1 cellular context compared by ENCODE assay signal in the genomic region with DNA sequence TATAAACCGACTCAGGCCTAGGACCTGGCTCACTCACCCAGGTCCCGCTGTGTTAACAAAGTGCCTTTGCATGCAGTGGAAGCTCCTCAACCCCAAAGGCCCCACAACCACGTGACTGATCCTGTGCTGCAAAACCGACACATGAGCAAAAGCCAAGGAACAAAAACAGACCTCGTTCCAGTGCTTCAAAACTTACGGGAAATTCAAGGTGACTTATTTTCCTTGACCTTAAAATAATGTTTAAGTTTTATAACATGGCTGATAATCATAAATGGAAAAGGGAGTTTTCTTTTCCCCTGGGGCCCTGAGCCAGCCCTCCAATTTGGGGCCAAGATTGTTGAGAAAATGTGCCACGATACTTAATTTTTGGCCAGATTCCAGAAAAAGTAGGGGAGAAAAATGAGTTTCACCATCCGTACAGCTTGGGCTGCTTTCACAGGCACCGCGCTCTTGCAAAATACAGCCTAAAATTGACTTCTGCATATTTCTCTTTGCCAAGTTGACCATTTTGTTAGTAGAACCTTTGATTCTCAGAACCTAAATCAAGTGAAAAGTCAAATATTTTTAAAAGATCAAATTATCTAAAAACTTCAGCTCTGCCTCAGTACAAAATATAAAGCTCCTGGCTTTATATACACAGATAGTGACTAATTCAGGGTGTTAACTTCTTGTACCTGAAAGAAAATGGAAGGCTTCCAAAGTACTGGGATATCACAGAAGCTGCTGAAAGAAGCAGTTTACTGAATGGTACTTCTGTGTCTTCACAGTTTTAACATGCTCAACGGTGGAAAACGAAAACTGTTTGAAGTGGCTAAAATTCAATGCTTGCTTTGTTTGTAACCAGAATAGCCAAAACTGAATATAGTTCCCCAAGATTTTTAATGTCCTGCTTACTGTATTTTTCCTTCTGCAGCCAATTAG.
TF ChIP-seq lines count a peak whose summit lies in the region.

No MANE protein-coding gene starts in this region.

TF ChIP-seq in GM23338, 12 proteins besides CTCF, POLR2A, EP300 and RAD21 (continued from another document):
- TF ChIP-seq, protein P1, sequence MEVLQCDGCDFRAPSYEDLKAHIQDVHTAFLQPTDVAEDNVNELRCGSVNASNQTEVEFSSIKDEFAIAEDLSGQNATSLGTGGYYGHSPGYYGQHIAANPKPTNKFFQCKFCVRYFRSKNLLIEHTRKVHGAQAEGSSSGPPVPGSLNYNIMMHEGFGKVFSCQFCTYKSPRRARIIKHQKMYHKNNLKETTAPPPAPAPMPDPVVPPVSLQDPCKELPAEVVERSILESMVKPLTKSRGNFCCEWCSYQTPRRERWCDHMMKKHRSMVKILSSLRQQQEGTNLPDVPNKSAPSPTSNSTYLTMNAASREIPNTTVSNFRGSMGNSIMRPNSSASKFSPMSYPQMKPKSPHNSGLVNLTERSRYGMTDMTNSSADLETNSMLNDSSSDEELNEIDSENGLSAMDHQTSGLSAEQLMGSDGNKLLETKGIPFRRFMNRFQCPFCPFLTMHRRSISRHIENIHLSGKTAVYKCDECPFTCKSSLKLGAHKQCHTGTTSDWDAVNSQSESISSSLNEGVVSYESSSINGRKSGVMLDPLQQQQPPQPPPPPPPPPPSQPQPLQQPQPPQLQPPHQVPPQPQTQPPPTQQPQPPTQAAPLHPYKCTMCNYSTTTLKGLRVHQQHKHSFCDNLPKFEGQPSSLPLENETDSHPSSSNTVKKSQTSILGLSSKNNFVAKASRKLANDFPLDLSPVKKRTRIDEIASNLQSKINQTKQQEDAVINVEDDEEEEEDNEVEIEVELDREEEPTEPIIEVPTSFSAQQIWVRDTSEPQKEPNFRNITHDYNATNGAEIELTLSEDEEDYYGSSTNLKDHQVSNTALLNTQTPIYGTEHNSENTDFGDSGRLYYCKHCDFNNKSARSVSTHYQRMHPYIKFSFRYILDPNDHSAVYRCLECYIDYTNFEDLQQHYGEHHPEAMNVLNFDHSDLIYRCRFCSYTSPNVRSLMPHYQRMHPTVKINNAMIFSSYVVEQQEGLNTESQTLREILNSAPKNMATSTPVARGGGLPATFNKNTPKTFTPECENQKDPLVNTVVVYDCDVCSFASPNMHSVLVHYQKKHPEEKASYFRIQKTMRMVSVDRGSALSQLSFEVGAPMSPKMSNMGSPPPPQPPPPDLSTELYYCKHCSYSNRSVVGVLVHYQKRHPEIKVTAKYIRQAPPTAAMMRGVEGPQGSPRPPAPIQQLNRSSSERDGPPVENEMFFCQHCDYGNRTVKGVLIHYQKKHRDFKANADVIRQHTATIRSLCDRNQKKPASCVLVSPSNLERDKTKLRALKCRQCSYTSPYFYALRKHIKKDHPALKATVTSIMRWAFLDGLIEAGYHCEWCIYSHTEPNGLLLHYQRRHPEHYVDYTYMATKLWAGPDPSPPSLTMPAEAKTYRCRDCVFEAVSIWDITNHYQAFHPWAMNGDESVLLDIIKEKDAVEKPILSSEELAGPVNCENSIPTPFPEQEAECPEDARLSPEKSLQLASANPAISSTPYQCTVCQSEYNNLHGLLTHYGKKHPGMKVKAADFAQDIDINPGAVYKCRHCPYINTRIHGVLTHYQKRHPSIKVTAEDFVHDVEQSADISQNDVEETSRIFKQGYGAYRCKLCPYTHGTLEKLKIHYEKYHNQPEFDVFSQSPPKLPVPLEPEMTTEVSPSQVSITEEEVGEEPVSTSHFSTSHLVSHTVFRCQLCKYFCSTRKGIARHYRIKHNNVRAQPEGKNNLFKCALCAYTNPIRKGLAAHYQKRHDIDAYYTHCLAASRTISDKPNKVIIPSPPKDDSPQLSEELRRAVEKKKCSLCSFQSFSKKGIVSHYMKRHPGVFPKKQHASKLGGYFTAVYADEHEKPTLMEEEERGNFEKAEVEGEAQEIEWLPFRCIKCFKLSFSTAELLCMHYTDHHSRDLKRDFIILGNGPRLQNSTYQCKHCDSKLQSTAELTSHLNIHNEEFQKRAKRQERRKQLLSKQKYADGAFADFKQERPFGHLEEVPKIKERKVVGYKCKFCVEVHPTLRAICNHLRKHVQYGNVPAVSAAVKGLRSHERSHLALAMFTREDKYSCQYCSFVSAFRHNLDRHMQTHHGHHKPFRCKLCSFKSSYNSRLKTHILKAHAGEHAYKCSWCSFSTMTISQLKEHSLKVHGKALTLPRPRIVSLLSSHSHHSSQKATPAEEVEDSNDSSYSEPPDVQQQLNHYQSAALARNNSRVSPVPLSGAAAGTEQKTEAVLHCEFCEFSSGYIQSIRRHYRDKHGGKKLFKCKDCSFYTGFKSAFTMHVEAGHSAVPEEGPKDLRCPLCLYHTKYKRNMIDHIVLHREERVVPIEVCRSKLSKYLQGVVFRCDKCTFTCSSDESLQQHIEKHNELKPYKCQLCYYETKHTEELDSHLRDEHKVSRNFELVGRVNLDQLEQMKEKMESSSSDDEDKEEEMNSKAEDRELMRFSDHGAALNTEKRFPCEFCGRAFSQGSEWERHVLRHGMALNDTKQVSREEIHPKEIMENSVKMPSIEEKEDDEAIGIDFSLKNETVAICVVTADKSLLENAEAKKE (CRISPR knock-in tag; IDR thresholded peaks at IDR 0.05), result no peak
- no peak for TF ChIP-seq POLR2AphosphoS5 (IDR thresholded peaks at IDR 0.05; ENCODE audit: low read depth)
- no peak for TF ChIP-seq STAT1 (IDR thresholded peaks at IDR 0.05; ENCODE audit: unreplicated experiment)
- TF ChIP-seq NANOG (IDR thresholded peaks at IDR 0.05; ENCODE audit: borderline replicate concordance), result no peak
- no peak for TF ChIP-seq EZH2phosphoT487 (IDR thresholded peaks at IDR 0.05; ENCODE audit: unreplicated experiment)
- TF ChIP-seq, protein P2, sequence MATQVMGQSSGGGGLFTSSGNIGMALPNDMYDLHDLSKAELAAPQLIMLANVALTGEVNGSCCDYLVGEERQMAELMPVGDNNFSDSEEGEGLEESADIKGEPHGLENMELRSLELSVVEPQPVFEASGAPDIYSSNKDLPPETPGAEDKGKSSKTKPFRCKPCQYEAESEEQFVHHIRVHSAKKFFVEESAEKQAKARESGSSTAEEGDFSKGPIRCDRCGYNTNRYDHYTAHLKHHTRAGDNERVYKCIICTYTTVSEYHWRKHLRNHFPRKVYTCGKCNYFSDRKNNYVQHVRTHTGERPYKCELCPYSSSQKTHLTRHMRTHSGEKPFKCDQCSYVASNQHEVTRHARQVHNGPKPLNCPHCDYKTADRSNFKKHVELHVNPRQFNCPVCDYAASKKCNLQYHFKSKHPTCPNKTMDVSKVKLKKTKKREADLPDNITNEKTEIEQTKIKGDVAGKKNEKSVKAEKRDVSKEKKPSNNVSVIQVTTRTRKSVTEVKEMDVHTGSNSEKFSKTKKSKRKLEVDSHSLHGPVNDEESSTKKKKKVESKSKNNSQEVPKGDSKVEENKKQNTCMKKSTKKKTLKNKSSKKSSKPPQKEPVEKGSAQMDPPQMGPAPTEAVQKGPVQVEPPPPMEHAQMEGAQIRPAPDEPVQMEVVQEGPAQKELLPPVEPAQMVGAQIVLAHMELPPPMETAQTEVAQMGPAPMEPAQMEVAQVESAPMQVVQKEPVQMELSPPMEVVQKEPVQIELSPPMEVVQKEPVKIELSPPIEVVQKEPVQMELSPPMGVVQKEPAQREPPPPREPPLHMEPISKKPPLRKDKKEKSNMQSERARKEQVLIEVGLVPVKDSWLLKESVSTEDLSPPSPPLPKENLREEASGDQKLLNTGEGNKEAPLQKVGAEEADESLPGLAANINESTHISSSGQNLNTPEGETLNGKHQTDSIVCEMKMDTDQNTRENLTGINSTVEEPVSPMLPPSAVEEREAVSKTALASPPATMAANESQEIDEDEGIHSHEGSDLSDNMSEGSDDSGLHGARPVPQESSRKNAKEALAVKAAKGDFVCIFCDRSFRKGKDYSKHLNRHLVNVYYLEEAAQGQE (IDR thresholded peaks at IDR 0.05; ENCODE audit: unreplicated experiment), result no peak
- TF ChIP-seq ZNF331 (CRISPR knock-in tag; IDR thresholded peaks at IDR 0.05; ENCODE audit: low read depth), result no peak
- TF ChIP-seq ZNF114 (CRISPR knock-in tag; IDR thresholded peaks at IDR 0.05), result no peak
